Comparison of ENCODE assay signal across 8 cellular contexts in genomic region chr3:192915306-192915705, GRCh38. TPM values are rescaled to one million over a fixed set of nuclear protein-coding genes. Genes with fewer than 3 reads are reported as not detected.
DNase-seq lines count a peak whose midpoint lies in the region; ATAC-seq lines count a peak whose summit lies in the region.

No MANE protein-coding gene starts in this region.

- no peak overlapping the region for H3K9ac ChIP-seq in mesendoderm (ENCODE audit: low read length)

- intact Hi-C loops in posterior vena cava (cut with DNase I), result loop anchor here (5.0 to 10.0 kb wide), 3 partner anchors 91 to 679 kb away; partner anchors contain the start of gene OPA1 (in 1 of the 2)

- WGBS in mesendoderm (ENCODE audit: extremely low coverage, insufficient coverage, low lambda C conversion rate), result no CpG with 5 or more reads among the region's 3 CpGs

- H3K4me1 Mint-ChIP-seq in activated CD8-positive, alpha-beta T cell treated with anti-CD3 and anti-CD28 coated beads, Interleukin-2, amount 10 ng/mL, durations not matched to agents 7 days and 5 days (ENCODE audit: low read depth), result peaks cover 44% of the 10 kb centered on the region

- H3K4me3 Mint-ChIP-seq in activated CD8-positive, alpha-beta T cell treated with anti-CD3 and anti-CD28 coated beads, Interleukin-2, amount 10 ng/mL, durations not matched to agents 7 days and 5 days, result peak overlapping the region; percentile 32

- H2BK5ac ChIP-seq in mesendoderm (ENCODE audit: low read length), result no peak overlapping the region

- peaks cover 7% of the 10 kb centered on the region for H3K36me3 Mint-ChIP-seq in activated CD8-positive, alpha-beta T cell treated with anti-CD3 and anti-CD28 coated beads, Interleukin-2, amount 10 ng/mL, durations not matched to agents 7 days and 5 days (ENCODE audit: low read depth)

- CTCF ChIA-PET in activated CD8-positive, alpha-beta T cell treated with anti-CD3 and anti-CD28 coated beads, Interleukin-2, amount 10 ng/mL, durations not matched to agents 7 days and 5 days (lab: Charles Lee), result interaction anchor here (0.8 to 3.5 kb wide), 9 partner anchors 10 to 102 kb away, joined by 3 to 21 read pairs (median 5); no protein-coding TSS in a partner anchor

- no peak overlapping the region for H3K27ac Mint-ChIP-seq in activated CD8-positive, alpha-beta T cell treated with anti-CD3 and anti-CD28 coated beads, Interleukin-2, amount 10 ng/mL, durations not matched to agents 7 days and 5 days

- H3K9me3 Mint-ChIP-seq in activated CD8-positive, alpha-beta T cell treated with anti-CD3 and anti-CD28 coated beads, Interleukin-2, amount 10 ng/mL, durations not matched to agents 7 days and 5 days (ENCODE audit: insufficient read depth), result no peaks in the 10 kb centered on the region

- H3K79me2 ChIP-seq in mesendoderm (ENCODE audit: control insufficient read depth, insufficient read depth, low read length), result peaks cover 47% of the 10 kb centered on the region

- H3K56ac ChIP-seq in mesendoderm (ENCODE audit: low read length), result no peak overlapping the region

- peak; percentile 35 for ATAC-seq in GM18868 (IDR thresholded peaks at IDR 0.05; ENCODE audit: unreplicated experiment)
- no peak for ATAC-seq in activated CD8-positive, alpha-beta T cell treated with anti-CD3 and anti-CD28 coated beads, Interleukin-2, amount 10 ng/mL, durations not matched to agents 7 days and 5 days

- H2AK5ac ChIP-seq in mesendoderm (ENCODE audit: low read length), result no peak overlapping the region

- H3K27ac ChIP-seq in mesendoderm (ENCODE audit: low read depth, low read length), result no peak overlapping the region

- no peak overlapping the region for H3K4me2 ChIP-seq in mesendoderm (ENCODE audit: low read length)

- DNase-seq in C1 segment of cervical spinal cord (lab: John Stamatoyannopoulos, UW) (peak in 8 of 14 donors; percentile 6 to 54 (median 20)), NCI-H1092 treated with DMSO at 0.1 percent for 48 hours (lab: John Stamatoyannopoulos, UW) (peak; percentile 79), mesendoderm (peak; percentile 89), DMS79 (lab: John Stamatoyannopoulos, UW) (no peak), posterior vena cava (ENCODE audit: low spot score) (no peak)
- no peak for DNase-seq in activated CD8-positive, alpha-beta T cell treated with anti-CD3 and anti-CD28 coated beads, Interleukin-2, amount 10 ng/mL, durations not matched to agents 7 days and 5 days
- no peak for DNase-seq in stimulated activated CD4-positive, alpha-beta T cell treated with anti-CD3 and anti-CD28 coated beads, Interleukin-1b, Interleukin-23, amount 100 ng/mL, for 48 hours

- peaks cover 50% of the 10 kb centered on the region for H3K27me3 Mint-ChIP-seq in activated CD8-positive, alpha-beta T cell treated with anti-CD3 and anti-CD28 coated beads, Interleukin-2, amount 10 ng/mL, durations not matched to agents 7 days and 5 days (ENCODE audit: low read depth)

- no peaks in the 10 kb centered on the region for H3K27me3 ChIP-seq in mesendoderm (ENCODE audit: insufficient read depth, low read length, poor library complexity)

- H3K23ac ChIP-seq in mesendoderm (ENCODE audit: low read length), result no peak overlapping the region

- H3K36me3 ChIP-seq in mesendoderm (ENCODE audit: control insufficient read depth, insufficient read depth, low read length), result no peaks in the 10 kb centered on the region

- peaks cover 10% of the 10 kb centered on the region for H3K4me1 ChIP-seq in mesendoderm (ENCODE audit: control insufficient read depth, low read depth, low read length)

- H3K4me3 ChIP-seq in mesendoderm (ENCODE audit: low read length), result no peak overlapping the region

- no peak overlapping the region for H2BK120ac ChIP-seq in mesendoderm (ENCODE audit: low read depth, low read length)

- peaks cover 11% of the 10 kb centered on the region for H3K79me1 ChIP-seq in mesendoderm (ENCODE audit: low read length)

- no peak overlapping the region for H4K5ac ChIP-seq in mesendoderm (ENCODE audit: low read length)

- no peak overlapping the region for H4K8ac ChIP-seq in mesendoderm (ENCODE audit: low read depth, low read length)

- POLR2A ChIA-PET in activated CD8-positive, alpha-beta T cell treated with anti-CD3 and anti-CD28 coated beads, Interleukin-2, amount 10 ng/mL, durations not matched to agents 7 days and 5 days (lab: Charles Lee), result interaction anchor here (0.5 to 0.9 kb wide), 2 partner anchors 17 to 94 kb away, joined by 3 read pairs; no protein-coding TSS in a partner anchor

- H3K18ac ChIP-seq in mesendoderm (ENCODE audit: low read length), result no peak overlapping the region

- no peak overlapping the region for H3K4ac ChIP-seq in mesendoderm (ENCODE audit: low read depth, low read length)

- no peak overlapping the region for H2BK15ac ChIP-seq in mesendoderm (replicated peaks; ENCODE audit: low read depth)

RNA-seq across cellular contexts. Expression of gene MB21D2, which starts 2.4 kb away (rescaled TPM):
- 1 to 10 TPM; 6.5 to 7.2 TPM for total RNA-seq in activated CD8-positive, alpha-beta T cell treated with anti-CD3 and anti-CD28 coated beads, Interleukin-2, amount 10 ng/mL, durations not matched to agents 7 days and 5 days
- 19.5 TPM for polyA plus RNA-seq in mesendoderm (2013, experiment 1 of 2)
- polyA plus RNA-seq in mesendoderm (2013, experiment 2 of 2), result 19.5 TPM
- 1 to 10 TPM; 5.2 to 6.3 TPM for total RNA-seq in posterior vena cava

Comparison
In these comparisons a context has a peak if more than half of its experiments do, and no peak if none do; other contexts are left out.
1. DNase-seq: peak in C1 segment of cervical spinal cord (8 of 14), NCI-H1092 treated with DMSO at 0.1 percent for 48 hours (single experiment) and mesendoderm (single experiment); none in activated CD8-positive, alpha-beta T cell treated with anti-CD3 and anti-CD28 coated beads, Interleukin-2, amount 10 ng/mL, durations not matched to agents 7 days and 5 days (single experiment), stimulated activated CD4-positive, alpha-beta T cell treated with anti-CD3 and anti-CD28 coated beads, Interleukin-1b, Interleukin-23, amount 100 ng/mL, for 48 hours (single experiment), DMS79 (single experiment) and posterior vena cava (single experiment).